Comparison of ENCODE assay signal across 8 cellular contexts in the genomic region with DNA sequence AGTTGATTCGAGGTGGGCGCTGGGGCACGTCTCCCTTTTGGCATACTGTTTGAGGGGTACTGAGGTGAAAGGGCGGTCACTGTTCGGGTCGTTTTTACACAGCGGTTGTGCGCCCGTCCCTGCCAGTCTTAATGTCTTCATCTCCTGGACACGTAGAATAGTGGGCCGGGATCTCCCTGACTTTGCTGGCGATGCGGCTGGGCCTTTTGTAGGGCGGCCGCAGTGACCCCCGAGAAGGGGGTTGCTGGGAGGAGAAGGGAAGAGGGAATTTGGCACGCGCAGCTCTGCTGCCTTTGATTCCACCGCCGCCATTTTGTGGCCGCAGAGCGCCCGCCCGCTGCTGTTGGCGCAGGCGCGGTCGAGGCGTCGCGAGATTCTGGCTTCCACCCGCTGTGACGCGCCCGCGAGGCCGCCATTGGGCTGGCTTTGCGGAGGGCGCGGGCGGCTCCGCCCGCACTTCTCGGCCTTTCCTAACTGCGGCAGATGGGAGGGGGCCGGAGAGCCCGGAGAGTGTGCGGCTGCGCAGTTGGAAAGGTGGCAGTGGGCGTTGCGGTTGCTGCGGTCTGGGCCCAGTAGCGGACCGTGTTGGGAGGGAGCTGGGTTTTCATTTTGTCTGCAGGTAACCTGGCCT. TPM values are rescaled to one million over a fixed set of nuclear protein-coding genes. Genes with fewer than 3 reads are reported as not detected.
A peak's percentile ranks its signal among the peaks of the same experiment; 100 is the strongest.
DNase-seq lines count a peak whose midpoint lies in the region; ATAC-seq and TF ChIP-seq lines count a peak whose summit lies in the region.

No MANE protein-coding gene starts in this region.

- TF ChIP-seq CTCF in CD14-positive monocyte (IDR thresholded peaks at IDR 0.05) (no peak), lower lobe of right lung (IDR thresholded peaks at IDR 0.05) (no peak)
- TF ChIP-seq CTCF in activated CD8-positive, alpha-beta T cell treated with anti-CD3 and anti-CD28 coated beads for 36 hours (IDR thresholded peaks at IDR 0.05) = no peak

- peaks cover 50% of the 10 kb centered on the region for H3K4me1 ChIP-seq in lower lobe of right lung

- no peaks in the 10 kb centered on the region for H3K27me3 Mint-ChIP-seq in CD14-positive monocyte (ENCODE audit: low read depth in 3 of 3)
- H3K27me3 Mint-ChIP-seq in activated CD8-positive, alpha-beta T cell treated with anti-CD3 and anti-CD28 coated beads for 36 hours = peaks cover 2% of the 10 kb centered on the region

- H3K36me3 ChIP-seq in lower lobe of right lung = peaks cover 46% of the 10 kb centered on the region

- peak; percentile 71 for ATAC-seq in GM19455 (IDR thresholded peaks at IDR 0.05; ENCODE audit: unreplicated experiment)
- ATAC-seq in activated CD8-positive, alpha-beta T cell treated with anti-CD3 and anti-CD28 coated beads for 36 hours = peak; percentile 73
- peak; percentile 95 for ATAC-seq in lower lobe of right lung

- DNase-seq in CD14-positive monocyte (ENCODE audit: low spot score) (peak; percentile 91), HK-2 (ENCODE audit: unreplicated experiment) (peak; percentile 89), NCI-H82 (lab: John Stamatoyannopoulos, UW) (peak; percentile 90), ecto neural progenitor cell (ENCODE audit: low spot score) (peak; percentile 96), lower lobe of right lung (peak; percentile 95)
- peak; percentile 95 for DNase-seq in activated CD8-positive, alpha-beta T cell treated with anti-CD3 and anti-CD28 coated beads for 36 hours
- DNase-seq in stimulated activated CD4-positive, alpha-beta T cell treated with anti-CD3 and anti-CD28 coated beads, Interleukin-4, amount 100 ng/mL, for 48 hours (ENCODE audit: low read depth in 2 of 2) = peak; percentile 90 to 92

- H3K9me3 ChIP-seq in lower lobe of right lung = no peaks in the 10 kb centered on the region

- H3K27ac Mint-ChIP-seq in CD14-positive monocyte = peak overlapping the region; percentile 99 to 100 (median 100)
- peak overlapping the region; percentile 100 for H3K27ac Mint-ChIP-seq in activated CD8-positive, alpha-beta T cell treated with anti-CD3 and anti-CD28 coated beads for 36 hours

- peak overlapping the region; percentile 100 for H3K27ac ChIP-seq in lower lobe of right lung

- no peaks in the 10 kb centered on the region for H3K27me3 ChIP-seq in lower lobe of right lung (ENCODE audit: low read depth)

- peaks cover 35% of the 10 kb centered on the region for H3K4me1 Mint-ChIP-seq in CD14-positive monocyte
- peaks cover 61% of the 10 kb centered on the region for H3K4me1 Mint-ChIP-seq in activated CD8-positive, alpha-beta T cell treated with anti-CD3 and anti-CD28 coated beads for 36 hours (ENCODE audit: low read depth)

- H3K4me3 ChIP-seq in lower lobe of right lung = peak overlapping the region; percentile 91

- CTCF ChIA-PET in activated CD8-positive, alpha-beta T cell treated with anti-CD3 and anti-CD28 coated beads for 36 hours (lab: Charles Lee) = interaction anchor here (0.7 to 1.0 kb wide), 3 partner anchors 48 to 156 kb away, joined by 3 read pairs; a partner anchor contains a TSS

- peaks cover 46 to 49% of the 10 kb centered on the region in 2 donors for H3K36me3 Mint-ChIP-seq in CD14-positive monocyte
- peaks cover 62% of the 10 kb centered on the region for H3K36me3 Mint-ChIP-seq in activated CD8-positive, alpha-beta T cell treated with anti-CD3 and anti-CD28 coated beads for 36 hours (ENCODE audit: low read depth)

- POLR2A ChIA-PET in activated CD8-positive, alpha-beta T cell treated with anti-CD3 and anti-CD28 coated beads for 36 hours (lab: Charles Lee) = interaction anchor here (0.7 to 4.2 kb wide), 14 partner anchors 9 to 195 kb away, joined by 3 to 28 read pairs (median 6); a partner anchor contains a TSS

- intact Hi-C loops in CD14-positive monocyte (cut with micrococcal nuclease) (loop anchor here (5.0 kb wide), 2 partner anchors 40 to 370 kb away; a partner anchor contains a TSS), lower lobe of right lung (cut with DNase I) (no loop called here)
- intact Hi-C loops in activated CD8-positive, alpha-beta T cell treated with anti-CD3 and anti-CD28 coated beads for 36 hours (cut with micrococcal nuclease) = no loop called here

- H3K4me3 Mint-ChIP-seq in CD14-positive monocyte = peak overlapping the region; percentile 97 to 98
- H3K4me3 Mint-ChIP-seq in activated CD8-positive, alpha-beta T cell treated with anti-CD3 and anti-CD28 coated beads for 36 hours = peak overlapping the region; percentile 90

- H3K9me3 Mint-ChIP-seq in CD14-positive monocyte = peaks cover 3 to 30% (median 17%) of the 10 kb centered on the region in 7 donors
- H3K9me3 Mint-ChIP-seq in activated CD8-positive, alpha-beta T cell treated with anti-CD3 and anti-CD28 coated beads for 36 hours = peaks cover 8% of the 10 kb centered on the region

RNA-seq across cellular contexts. Expression of a gene that starts 0.5 kb away (rescaled TPM):
- 100 to 1,000 TPM; 410 to 502 TPM for polyA plus RNA-seq in CD14-positive monocyte
- total RNA-seq in activated CD8-positive, alpha-beta T cell treated with anti-CD3 and anti-CD28 coated beads for 36 hours = 100 to 1,000 TPM; 255 to 267 TPM
- total RNA-seq in lower lobe of right lung = 298 TPM

RNA-seq across cellular contexts. Expression of a gene that starts 29.6 kb away (rescaled TPM):
- under 1 TPM in 1 of 2 donors, not detected in 1; 0.09 TPM for polyA plus RNA-seq in CD14-positive monocyte
- total RNA-seq in activated CD8-positive, alpha-beta T cell treated with anti-CD3 and anti-CD28 coated beads for 36 hours = not detected
- total RNA-seq in lower lobe of right lung = not detected

Comparison
In these comparisons a context has a peak if more than half of its experiments do, and no peak if none do; other contexts are left out.
1. Peak in every context shown above with its lines: DNase-seq, ATAC-seq, H3K4me3 ChIP-seq and H3K27ac ChIP-seq.
2. intact Hi-C loops: an anchor here in CD14-positive monocyte (5.0 kb wide); none called in activated CD8-positive, alpha-beta T cell treated with anti-CD3 and anti-CD28 coated beads for 36 hours and lower lobe of right lung.